ENCODE assay signal across 14 cellular contexts in the genomic region with DNA sequence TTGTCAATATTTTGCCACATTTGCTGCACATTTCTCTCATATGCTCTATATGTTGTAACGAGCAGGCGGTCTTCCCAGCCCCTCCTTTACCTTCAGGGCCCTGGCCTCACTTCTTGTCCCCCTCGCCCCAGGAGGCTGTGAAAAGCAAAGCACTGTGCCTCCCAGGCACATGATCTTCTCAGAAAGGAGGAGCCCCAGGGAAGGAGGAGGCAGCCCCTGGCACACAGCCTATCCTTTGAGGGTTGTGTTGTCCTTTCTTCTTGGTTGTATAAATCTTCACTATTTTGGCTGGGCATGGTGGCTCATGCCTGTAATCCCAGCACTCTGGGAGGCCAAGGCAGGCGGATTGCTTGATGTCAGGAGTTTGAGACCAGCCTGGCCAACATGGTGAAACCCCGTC.
DNase-seq lines count a peak whose midpoint lies in the region; ATAC-seq, FAIRE-seq and TF ChIP-seq lines count a peak whose summit lies in the region.
"Had no signal": no experiment of that assay in that cellular context is flagged by ENCODE, and none has a peak within 500 bp of the region (broad histone marks: within the 10 kb centered on the region; RNA-seq: fewer than 3 reads in every experiment).

No MANE protein-coding gene starts in this region.

- 85 to 91% (median 88%) methylated on average over 5 of the region's 5 CpGs for WGBS in adrenal gland, 4 donors
- WGBS in ovary, 3 donors: 65 to 82% (median 72%) methylated on average over 5 of the region's 5 CpGs
- WGBS in pancreas, 2 donors: 93 to 96% methylated on average over 5 of the region's 5 CpGs

- H3K27me3 ChIP-seq in adrenal gland (no peaks in the 10 kb centered on the region), ovary (no peaks in the 10 kb centered on the region), pancreas (no peaks in the 10 kb centered on the region)
- H3K27me3 ChIP-seq: foreskin keratinocyte, MG63 had no signal

- H3K4me1 ChIP-seq in adrenal gland (replicated peaks in 1 of 2) (peaks cover 35 to 56% of the 10 kb centered on the region in 2 donors), ovary (ENCODE audit: insufficient read depth) (peaks cover 27% of the 10 kb centered on the region), pancreas (peaks cover 30 to 36% (median 30%) of the 10 kb centered on the region in 3 donors)
- H3K4me1 ChIP-seq: foreskin keratinocyte had no signal

- H3K4me3 ChIP-seq in adrenal gland (no peak overlapping the region), ovary (no peak overlapping the region), pancreas (no peak overlapping the region)
- H3K4me3 ChIP-seq: MG63 had no signal

- peaks cover 59% of the 10 kb centered on the region for H3K4me1 Mint-ChIP-seq in activated CD4-positive, alpha-beta T cell treated with anti-CD3 and anti-CD28 coated beads, Interleukin-2, amount 10 ng/mL, durations not matched to agents 24 days and 14 days

- H3K27ac Mint-ChIP-seq in activated CD4-positive, alpha-beta T cell treated with anti-CD3 and anti-CD28 coated beads, Interleukin-2, amount 10 ng/mL, durations not matched to agents 24 days and 14 days: peak overlapping the region; percentile 84
- H3K27ac Mint-ChIP-seq: WTC11 had no signal

- H3K27ac ChIP-seq in adrenal gland (peak overlapping the region in 2 of 5 donors; percentile 17 to 63), ovary (no peak overlapping the region), pancreas (no peak overlapping the region)
- H3K27ac ChIP-seq: foreskin keratinocyte had no signal

- TF ChIP-seq POLR2A in adrenal gland (IDR thresholded peaks at IDR 0.05) (no peak), ovary (IDR thresholded peaks at IDR 0.05) (no peak)

- H3K9me3 Mint-ChIP-seq in activated CD4-positive, alpha-beta T cell treated with anti-CD3 and anti-CD28 coated beads, Interleukin-2, amount 10 ng/mL, durations not matched to agents 24 days and 14 days: no peaks in the 10 kb centered on the region
- H3K9me3 Mint-ChIP-seq: WTC11 had no signal

- FAIRE-seq in pancreas (lab: Jason Lieb, UNC): no peak

- peaks cover 24% of the 10 kb centered on the region for H3K36me3 Mint-ChIP-seq in activated CD4-positive, alpha-beta T cell treated with anti-CD3 and anti-CD28 coated beads, Interleukin-2, amount 10 ng/mL, durations not matched to agents 24 days and 14 days (ENCODE audit: low read depth)
- H3K36me3 Mint-ChIP-seq: WTC11 had no signal

- no peaks in the 10 kb centered on the region for H3K27me3 Mint-ChIP-seq in activated CD4-positive, alpha-beta T cell treated with anti-CD3 and anti-CD28 coated beads, Interleukin-2, amount 10 ng/mL, durations not matched to agents 24 days and 14 days

- ATAC-seq in HG03354 (IDR thresholded peaks at IDR 0.05; ENCODE audit: poor library complexity, severe bottlenecking, unreplicated experiment): no peak
- ATAC-seq in pancreas: no peak
- no peak for ATAC-seq in HG03025 (IDR thresholded peaks at IDR 0.05; ENCODE audit: low FRiP score, unreplicated experiment)
- ATAC-seq: foreskin keratinocyte had no signal

- DNase-seq in activated CD4-positive, alpha-beta T cell treated with anti-CD3 and anti-CD28 coated beads, Interleukin-2, amount 10 ng/mL, durations not matched to agents 24 days and 14 days: no peak
- DNase-seq in activated CD4-positive, alpha-beta T cell treated with anti-CD3 and anti-CD28 coated beads for 1 hour: no peak
- DNase-seq in NCI-H226 (peak; percentile 14), adrenal gland (peak in 6 of 7 donors; percentile 68 to 80 (median 76)), ovary (peak; percentile 42 to 66 (median 59)), pancreas (no peak)
- DNase-seq: effector CD8-positive, alpha-beta T cell; foreskin keratinocyte; mesenchymal stem cell; MG63; SK-N-SH had no signal

- TF ChIP-seq EP300 in ovary (IDR thresholded peaks at IDR 0.05): no peak

- intact Hi-C loops in activated CD4-positive, alpha-beta T cell treated with anti-CD3 and anti-CD28 coated beads, Interleukin-2, amount 10 ng/mL, durations not matched to agents 24 days and 14 days (cut with micrococcal nuclease): no loop called here
- intact Hi-C loops in adrenal gland (cut with DNase I) (no loop called here), ovary (cut with DNase I) (loop anchor here in 1 of 4 donors (10.0 kb wide), 1 partner anchor 74 kb away; a partner anchor contains a TSS), pancreas (cut with DNase I) (no loop called here)

- H3K4me3 Mint-ChIP-seq in activated CD4-positive, alpha-beta T cell treated with anti-CD3 and anti-CD28 coated beads, Interleukin-2, amount 10 ng/mL, durations not matched to agents 24 days and 14 days: peak overlapping the region; percentile 17
- H3K4me3 Mint-ChIP-seq: WTC11 had no signal

- TF ChIP-seq CTCF in adrenal gland (IDR thresholded peaks at IDR 0.05): no peak
- no peak for TF ChIP-seq CTCF in ovary (IDR thresholded peaks at IDR 0.05)
- TF ChIP-seq CTCF in pancreas (IDR thresholded peaks at IDR 0.05): no peak

- H3K36me3 ChIP-seq in adrenal gland (replicated peaks in 1 of 2) (peaks cover 0 to 6% of the 10 kb centered on the region in 2 donors), ovary (no peaks in the 10 kb centered on the region), pancreas (no peaks in the 10 kb centered on the region)
- H3K36me3 ChIP-seq: MG63 had no signal

- H3K9me3 ChIP-seq in adrenal gland (replicated peaks in 1 of 3) (no peaks in the 10 kb centered on the region), ovary (no peaks in the 10 kb centered on the region), pancreas (no peaks in the 10 kb centered on the region)
- H3K9me3 ChIP-seq: MG63, SK-N-SH had no signal

Comparison
In these comparisons a context has a peak if more than half of its experiments do, and no peak if none do; other contexts are left out.
1. DNase-seq: peak in NCI-H226 (single experiment), adrenal gland (6 of 7) and ovary (5 of 5); none in activated CD4-positive, alpha-beta T cell treated with anti-CD3 and anti-CD28 coated beads, Interleukin-2, amount 10 ng/mL, durations not matched to agents 24 days and 14 days (single experiment), activated CD4-positive, alpha-beta T cell treated with anti-CD3 and anti-CD28 coated beads for 1 hour (single experiment) and pancreas (0 of 6).